ENCODE assay signal across 2 cellular contexts in the genomic region with DNA sequence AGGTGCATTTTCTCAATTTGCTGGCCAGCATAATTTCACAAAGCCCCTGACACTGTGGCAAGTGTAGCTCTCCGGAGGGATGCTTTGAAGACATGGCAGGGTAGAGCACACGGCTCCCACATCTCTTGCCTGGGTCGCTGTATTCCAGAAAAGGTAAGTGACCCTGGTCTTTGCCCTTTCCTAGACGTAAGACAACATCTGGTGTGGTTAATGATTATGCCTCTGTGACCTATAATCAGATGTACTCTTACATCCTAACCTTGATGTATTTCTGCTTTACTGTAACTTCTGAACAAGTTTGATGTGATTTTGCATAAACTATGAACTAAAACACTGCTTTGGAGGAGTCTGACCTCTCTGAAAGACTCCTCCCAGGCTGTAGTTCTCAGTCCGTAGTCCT.
TF ChIP-seq lines count a peak whose summit lies in the region.

No MANE protein-coding gene starts in this region.

TF ChIP-seq in K562, 482 proteins besides CTCF, POLR2A, EP300 and RAD21:
- TF ChIP-seq, protein P1, sequence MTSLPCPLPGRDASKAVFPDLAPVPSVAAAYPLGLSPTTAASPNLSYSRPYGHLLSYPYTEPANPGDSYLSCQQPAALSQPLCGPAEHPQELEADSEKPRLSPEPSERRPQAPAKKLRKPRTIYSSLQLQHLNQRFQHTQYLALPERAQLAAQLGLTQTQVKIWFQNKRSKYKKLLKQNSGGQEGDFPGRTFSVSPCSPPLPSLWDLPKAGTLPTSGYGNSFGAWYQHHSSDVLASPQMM (CRISPR knock-in tag; IDR thresholded peaks at IDR 0.05), result no peak
- no peak for TF ChIP-seq WHSC1 (IDR thresholded peaks at IDR 0.05; ENCODE audit: low read length)
- TF ChIP-seq, protein P2, sequence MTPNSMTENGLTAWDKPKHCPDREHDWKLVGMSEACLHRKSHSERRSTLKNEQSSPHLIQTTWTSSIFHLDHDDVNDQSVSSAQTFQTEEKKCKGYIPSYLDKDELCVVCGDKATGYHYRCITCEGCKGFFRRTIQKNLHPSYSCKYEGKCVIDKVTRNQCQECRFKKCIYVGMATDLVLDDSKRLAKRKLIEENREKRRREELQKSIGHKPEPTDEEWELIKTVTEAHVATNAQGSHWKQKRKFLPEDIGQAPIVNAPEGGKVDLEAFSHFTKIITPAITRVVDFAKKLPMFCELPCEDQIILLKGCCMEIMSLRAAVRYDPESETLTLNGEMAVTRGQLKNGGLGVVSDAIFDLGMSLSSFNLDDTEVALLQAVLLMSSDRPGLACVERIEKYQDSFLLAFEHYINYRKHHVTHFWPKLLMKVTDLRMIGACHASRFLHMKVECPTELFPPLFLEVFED (CRISPR knock-in tag; conservative IDR thresholded peaks at IDR 0.05), result no peak
- no peak for TF ChIP-seq PTBP1 (IDR thresholded peaks at IDR 0.05; ENCODE audit: low read depth, low read length)
- TF ChIP-seq DPF2 (IDR thresholded peaks at IDR 0.05), result no peak
- no peak for TF ChIP-seq SMARCA5 (IDR thresholded peaks at IDR 0.05)

TF ChIP-seq in HepG2, 621 proteins besides CTCF, POLR2A, EP300 and RAD21 (continues in another document):
- TF ChIP-seq MYC (CRISPR knock-in tag; IDR thresholded peaks at IDR 0.05; ENCODE audit: borderline replicate concordance) (no peak; the same call in 1 of the 2 replicates), ZFP41 (CRISPR knock-in tag; IDR thresholded peaks at IDR 0.05; ENCODE audit: borderline replicate concordance) (no peak), RXRB (CRISPR knock-in tag; IDR thresholded peaks at IDR 0.05; ENCODE audit: borderline replicate concordance) (peak; percentile 95), ZNF180 (CRISPR knock-in tag; IDR thresholded peaks at IDR 0.05; ENCODE audit: borderline replicate concordance, low read depth) (no peak), RFX1 (IDR thresholded peaks at IDR 0.05) (no peak), NFRKB (IDR thresholded peaks at IDR 0.05) (no peak), HOXA9 (CRISPR knock-in tag; IDR thresholded peaks at IDR 0.05; ENCODE audit: borderline replicate concordance) (no peak), ZNF460 (CRISPR knock-in tag; IDR thresholded peaks at IDR 0.05; ENCODE audit: borderline replicate concordance) (no peak), PTBP1 (IDR thresholded peaks at IDR 0.05; ENCODE audit: low read depth, low read length, poor library complexity, severe bottlenecking) (no peak), HNF4G (IDR thresholded peaks at IDR 0.05; ENCODE audit: borderline replicate concordance, low read depth, low read length) (peak; percentile 74), HNF4G (CRISPR knock-in tag; IDR thresholded peaks at IDR 0.05; ENCODE audit: borderline replicate concordance, low read depth) (0 out of 2 replicates have a peak, but pooled peaks have one; percentile 62), TARDBP (CRISPR knock-in tag; IDR thresholded peaks at IDR 0.05) (peak; percentile 61; the same call in 1 of the 2 replicates), PHF20 (CRISPR knock-in tag; IDR thresholded peaks at IDR 0.05) (no peak), SIX4 (CRISPR knock-in tag; IDR thresholded peaks at IDR 0.05) (peak; percentile 63; the same call in 1 of the 2 replicates), U2AF1 (optimal IDR thresholded peaks at IDR 0.05; ENCODE audit: low read depth, low read length) (no peak), ZNF570 (CRISPR knock-in tag; IDR thresholded peaks at IDR 0.05; ENCODE audit: borderline replicate concordance) (no peak), CBX5 (CRISPR knock-in tag; IDR thresholded peaks at IDR 0.05; ENCODE audit: borderline replicate concordance) (no peak), FOXO1 (CRISPR knock-in tag; IDR thresholded peaks at IDR 0.05) (peak; percentile 62; the same call in 1 of the 2 replicates), RBFOX2 (IDR thresholded peaks at IDR 0.05; ENCODE audit: low read depth, low read length) (no peak), CREM (IDR thresholded peaks at IDR 0.05) (peak; percentile 60), CREM (CRISPR knock-in tag; IDR thresholded peaks at IDR 0.05) (no peak), JUND (CRISPR knock-in tag; IDR thresholded peaks at IDR 0.05) (no peak), ZNF34 (CRISPR knock-in tag; IDR thresholded peaks at IDR 0.05; ENCODE audit: borderline replicate concordance) (no peak)
- TF ChIP-seq, protein P3, sequence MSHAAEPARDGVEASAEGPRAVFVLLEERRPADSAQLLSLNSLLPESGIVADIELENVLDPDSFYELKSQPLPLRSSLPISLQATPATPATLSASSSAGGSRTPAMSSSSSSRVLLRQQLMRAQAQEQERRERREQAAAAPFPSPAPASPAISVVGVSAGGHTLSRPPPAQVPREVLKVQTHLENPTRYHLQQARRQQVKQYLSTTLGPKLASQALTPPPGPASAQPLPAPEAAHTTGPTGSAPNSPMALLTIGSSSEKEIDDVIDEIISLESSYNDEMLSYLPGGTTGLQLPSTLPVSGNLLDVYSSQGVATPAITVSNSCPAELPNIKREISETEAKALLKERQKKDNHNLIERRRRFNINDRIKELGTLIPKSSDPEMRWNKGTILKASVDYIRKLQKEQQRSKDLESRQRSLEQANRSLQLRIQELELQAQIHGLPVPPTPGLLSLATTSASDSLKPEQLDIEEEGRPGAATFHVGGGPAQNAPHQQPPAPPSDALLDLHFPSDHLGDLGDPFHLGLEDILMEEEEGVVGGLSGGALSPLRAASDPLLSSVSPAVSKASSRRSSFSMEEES (CRISPR knock-in tag; IDR thresholded peaks at IDR 0.05), result peak; percentile 55; the same call in 1 of the 2 replicates
- TF ChIP-seq, protein P4, sequence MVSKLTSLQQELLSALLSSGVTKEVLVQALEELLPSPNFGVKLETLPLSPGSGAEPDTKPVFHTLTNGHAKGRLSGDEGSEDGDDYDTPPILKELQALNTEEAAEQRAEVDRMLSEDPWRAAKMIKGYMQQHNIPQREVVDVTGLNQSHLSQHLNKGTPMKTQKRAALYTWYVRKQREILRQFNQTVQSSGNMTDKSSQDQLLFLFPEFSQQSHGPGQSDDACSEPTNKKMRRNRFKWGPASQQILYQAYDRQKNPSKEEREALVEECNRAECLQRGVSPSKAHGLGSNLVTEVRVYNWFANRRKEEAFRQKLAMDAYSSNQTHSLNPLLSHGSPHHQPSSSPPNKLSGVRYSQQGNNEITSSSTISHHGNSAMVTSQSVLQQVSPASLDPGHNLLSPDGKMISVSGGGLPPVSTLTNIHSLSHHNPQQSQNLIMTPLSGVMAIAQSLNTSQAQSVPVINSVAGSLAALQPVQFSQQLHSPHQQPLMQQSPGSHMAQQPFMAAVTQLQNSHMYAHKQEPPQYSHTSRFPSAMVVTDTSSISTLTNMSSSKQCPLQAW (CRISPR knock-in tag; IDR thresholded peaks at IDR 0.05), result peak; percentile 97
- TF ChIP-seq, protein P5, sequence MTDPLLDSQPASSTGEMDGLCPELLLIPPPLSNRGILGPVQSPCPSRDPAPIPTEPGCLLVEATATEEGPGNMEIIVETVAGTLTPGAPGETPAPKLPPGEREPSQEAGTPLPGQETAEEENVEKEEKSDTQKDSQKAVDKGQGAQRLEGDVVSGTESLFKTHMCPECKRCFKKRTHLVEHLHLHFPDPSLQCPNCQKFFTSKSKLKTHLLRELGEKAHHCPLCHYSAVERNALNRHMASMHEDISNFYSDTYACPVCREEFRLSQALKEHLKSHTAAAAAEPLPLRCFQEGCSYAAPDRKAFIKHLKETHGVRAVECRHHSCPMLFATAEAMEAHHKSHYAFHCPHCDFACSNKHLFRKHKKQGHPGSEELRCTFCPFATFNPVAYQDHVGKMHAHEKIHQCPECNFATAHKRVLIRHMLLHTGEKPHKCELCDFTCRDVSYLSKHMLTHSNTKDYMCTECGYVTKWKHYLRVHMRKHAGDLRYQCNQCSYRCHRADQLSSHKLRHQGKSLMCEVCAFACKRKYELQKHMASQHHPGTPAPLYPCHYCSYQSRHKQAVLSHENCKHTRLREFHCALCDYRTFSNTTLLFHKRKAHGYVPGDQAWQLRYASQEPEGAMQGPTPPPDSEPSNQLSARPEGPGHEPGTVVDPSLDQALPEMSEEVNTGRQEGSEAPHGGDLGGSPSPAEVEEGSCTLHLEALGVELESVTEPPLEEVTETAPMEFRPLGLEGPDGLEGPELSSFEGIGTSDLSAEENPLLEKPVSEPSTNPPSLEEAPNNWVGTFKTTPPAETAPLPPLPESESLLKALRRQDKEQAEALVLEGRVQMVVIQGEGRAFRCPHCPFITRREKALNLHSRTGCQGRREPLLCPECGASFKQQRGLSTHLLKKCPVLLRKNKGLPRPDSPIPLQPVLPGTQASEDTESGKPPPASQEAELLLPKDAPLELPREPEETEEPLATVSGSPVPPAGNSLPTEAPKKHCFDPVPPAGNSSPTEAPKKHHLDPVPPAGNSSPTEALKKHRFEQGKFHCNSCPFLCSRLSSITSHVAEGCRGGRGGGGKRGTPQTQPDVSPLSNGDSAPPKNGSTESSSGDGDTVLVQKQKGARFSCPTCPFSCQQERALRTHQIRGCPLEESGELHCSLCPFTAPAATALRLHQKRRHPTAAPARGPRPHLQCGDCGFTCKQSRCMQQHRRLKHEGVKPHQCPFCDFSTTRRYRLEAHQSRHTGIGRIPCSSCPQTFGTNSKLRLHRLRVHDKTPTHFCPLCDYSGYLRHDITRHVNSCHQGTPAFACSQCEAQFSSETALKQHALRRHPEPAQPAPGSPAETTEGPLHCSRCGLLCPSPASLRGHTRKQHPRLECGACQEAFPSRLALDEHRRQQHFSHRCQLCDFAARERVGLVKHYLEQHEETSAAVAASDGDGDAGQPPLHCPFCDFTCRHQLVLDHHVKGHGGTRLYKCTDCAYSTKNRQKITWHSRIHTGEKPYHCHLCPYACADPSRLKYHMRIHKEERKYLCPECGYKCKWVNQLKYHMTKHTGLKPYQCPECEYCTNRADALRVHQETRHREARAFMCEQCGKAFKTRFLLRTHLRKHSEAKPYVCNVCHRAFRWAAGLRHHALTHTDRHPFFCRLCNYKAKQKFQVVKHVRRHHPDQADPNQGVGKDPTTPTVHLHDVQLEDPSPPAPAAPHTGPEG (CRISPR knock-in tag; IDR thresholded peaks at IDR 0.05), result no peak
- TF ChIP-seq, protein P6, sequence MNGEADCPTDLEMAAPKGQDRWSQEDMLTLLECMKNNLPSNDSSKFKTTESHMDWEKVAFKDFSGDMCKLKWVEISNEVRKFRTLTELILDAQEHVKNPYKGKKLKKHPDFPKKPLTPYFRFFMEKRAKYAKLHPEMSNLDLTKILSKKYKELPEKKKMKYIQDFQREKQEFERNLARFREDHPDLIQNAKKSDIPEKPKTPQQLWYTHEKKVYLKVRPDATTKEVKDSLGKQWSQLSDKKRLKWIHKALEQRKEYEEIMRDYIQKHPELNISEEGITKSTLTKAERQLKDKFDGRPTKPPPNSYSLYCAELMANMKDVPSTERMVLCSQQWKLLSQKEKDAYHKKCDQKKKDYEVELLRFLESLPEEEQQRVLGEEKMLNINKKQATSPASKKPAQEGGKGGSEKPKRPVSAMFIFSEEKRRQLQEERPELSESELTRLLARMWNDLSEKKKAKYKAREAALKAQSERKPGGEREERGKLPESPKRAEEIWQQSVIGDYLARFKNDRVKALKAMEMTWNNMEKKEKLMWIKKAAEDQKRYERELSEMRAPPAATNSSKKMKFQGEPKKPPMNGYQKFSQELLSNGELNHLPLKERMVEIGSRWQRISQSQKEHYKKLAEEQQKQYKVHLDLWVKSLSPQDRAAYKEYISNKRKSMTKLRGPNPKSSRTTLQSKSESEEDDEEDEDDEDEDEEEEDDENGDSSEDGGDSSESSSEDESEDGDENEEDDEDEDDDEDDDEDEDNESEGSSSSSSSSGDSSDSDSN (CRISPR knock-in tag; IDR thresholded peaks at IDR 0.05), result no peak
- TF ChIP-seq, protein P7, sequence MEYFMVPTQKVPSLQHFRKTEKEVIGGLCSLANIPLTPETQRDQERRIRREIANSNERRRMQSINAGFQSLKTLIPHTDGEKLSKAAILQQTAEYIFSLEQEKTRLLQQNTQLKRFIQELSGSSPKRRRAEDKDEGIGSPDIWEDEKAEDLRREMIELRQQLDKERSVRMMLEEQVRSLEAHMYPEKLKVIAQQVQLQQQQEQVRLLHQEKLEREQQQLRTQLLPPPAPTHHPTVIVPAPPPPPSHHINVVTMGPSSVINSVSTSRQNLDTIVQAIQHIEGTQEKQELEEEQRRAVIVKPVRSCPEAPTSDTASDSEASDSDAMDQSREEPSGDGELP (IDR thresholded peaks at IDR 0.05; ENCODE audit: borderline replicate concordance, low read depth), result peak; percentile 71; the same call in 1 of the 2 replicates
- TF ChIP-seq, protein P8, sequence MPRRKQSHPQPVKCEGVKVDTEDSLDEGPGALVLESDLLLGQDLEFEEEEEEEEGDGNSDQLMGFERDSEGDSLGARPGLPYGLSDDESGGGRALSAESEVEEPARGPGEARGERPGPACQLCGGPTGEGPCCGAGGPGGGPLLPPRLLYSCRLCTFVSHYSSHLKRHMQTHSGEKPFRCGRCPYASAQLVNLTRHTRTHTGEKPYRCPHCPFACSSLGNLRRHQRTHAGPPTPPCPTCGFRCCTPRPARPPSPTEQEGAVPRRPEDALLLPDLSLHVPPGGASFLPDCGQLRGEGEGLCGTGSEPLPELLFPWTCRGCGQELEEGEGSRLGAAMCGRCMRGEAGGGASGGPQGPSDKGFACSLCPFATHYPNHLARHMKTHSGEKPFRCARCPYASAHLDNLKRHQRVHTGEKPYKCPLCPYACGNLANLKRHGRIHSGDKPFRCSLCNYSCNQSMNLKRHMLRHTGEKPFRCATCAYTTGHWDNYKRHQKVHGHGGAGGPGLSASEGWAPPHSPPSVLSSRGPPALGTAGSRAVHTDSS (CRISPR knock-in tag; conservative IDR thresholded peaks at IDR 0.05), result no peak
- TF ChIP-seq, protein P9, sequence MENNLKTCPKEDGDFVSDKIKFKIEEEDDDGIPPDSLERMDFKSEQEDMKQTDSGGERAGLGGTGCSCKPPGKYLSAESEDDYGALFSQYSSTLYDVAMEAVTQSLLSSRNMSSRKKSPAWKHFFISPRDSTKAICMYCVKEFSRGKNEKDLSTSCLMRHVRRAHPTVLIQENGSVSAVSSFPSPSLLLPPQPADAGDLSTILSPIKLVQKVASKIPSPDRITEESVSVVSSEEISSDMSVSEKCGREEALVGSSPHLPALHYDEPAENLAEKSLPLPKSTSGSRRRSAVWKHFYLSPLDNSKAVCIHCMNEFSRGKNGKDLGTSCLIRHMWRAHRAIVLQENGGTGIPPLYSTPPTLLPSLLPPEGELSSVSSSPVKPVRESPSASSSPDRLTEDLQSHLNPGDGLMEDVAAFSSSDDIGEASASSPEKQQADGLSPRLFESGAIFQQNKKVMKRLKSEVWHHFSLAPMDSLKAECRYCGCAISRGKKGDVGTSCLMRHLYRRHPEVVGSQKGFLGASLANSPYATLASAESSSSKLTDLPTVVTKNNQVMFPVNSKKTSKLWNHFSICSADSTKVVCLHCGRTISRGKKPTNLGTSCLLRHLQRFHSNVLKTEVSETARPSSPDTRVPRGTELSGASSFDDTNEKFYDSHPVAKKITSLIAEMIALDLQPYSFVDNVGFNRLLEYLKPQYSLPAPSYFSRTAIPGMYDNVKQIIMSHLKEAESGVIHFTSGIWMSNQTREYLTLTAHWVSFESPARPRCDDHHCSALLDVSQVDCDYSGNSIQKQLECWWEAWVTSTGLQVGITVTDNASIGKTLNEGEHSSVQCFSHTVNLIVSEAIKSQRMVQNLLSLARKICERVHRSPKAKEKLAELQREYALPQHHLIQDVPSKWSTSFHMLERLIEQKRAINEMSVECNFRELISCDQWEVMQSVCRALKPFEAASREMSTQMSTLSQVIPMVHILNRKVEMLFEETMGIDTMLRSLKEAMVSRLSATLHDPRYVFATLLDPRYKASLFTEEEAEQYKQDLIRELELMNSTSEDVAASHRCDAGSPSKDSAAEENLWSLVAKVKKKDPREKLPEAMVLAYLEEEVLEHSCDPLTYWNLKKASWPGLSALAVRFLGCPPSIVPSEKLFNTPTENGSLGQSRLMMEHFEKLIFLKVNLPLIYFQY (CRISPR knock-in tag; IDR thresholded peaks at IDR 0.05; ENCODE audit: borderline replicate concordance), result no peak
- TF ChIP-seq, protein P10, sequence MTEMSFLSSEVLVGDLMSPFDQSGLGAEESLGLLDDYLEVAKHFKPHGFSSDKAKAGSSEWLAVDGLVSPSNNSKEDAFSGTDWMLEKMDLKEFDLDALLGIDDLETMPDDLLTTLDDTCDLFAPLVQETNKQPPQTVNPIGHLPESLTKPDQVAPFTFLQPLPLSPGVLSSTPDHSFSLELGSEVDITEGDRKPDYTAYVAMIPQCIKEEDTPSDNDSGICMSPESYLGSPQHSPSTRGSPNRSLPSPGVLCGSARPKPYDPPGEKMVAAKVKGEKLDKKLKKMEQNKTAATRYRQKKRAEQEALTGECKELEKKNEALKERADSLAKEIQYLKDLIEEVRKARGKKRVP (CRISPR knock-in tag; IDR thresholded peaks at IDR 0.05), result peak in 1 of 2 experiments; percentile 28; a peak in 1 of 4 replicates
